11 cellular contexts compared by ENCODE assay signal in genomic region chr17:82301916-82302497, GRCh38. TPM values are rescaled to one million over a fixed set of nuclear protein-coding genes. Genes with fewer than 3 reads are reported as not detected.
A peak's percentile ranks its signal among the peaks of the same experiment; 100 is the strongest.
DNase-seq lines count a peak whose midpoint lies in the region; ATAC-seq, FAIRE-seq and TF ChIP-seq lines count a peak whose summit lies in the region.
"Had no signal": no experiment of that assay in that cellular context is flagged by ENCODE, and none has a peak within 500 bp of the region (broad histone marks: within the 10 kb centered on the region; RNA-seq: fewer than 3 reads in every experiment).

No MANE protein-coding gene starts in this region.

- H3K9me3 Mint-ChIP-seq in T-helper 1 cell treated with Interleukin-12 subunit alpha and Interleukin-12 subunit beta and Interleukin-4 antibody, amounts not matched to agents 30 μg/mL and 1 μg/mL, for 36 hours, result no peaks in the 10 kb centered on the region
- H3K9me3 Mint-ChIP-seq in activated naive CD8-positive, alpha-beta T cell (ENCODE audit: low read depth), result no peaks in the 10 kb centered on the region

- intact Hi-C loops in body of pancreas (cut with DNase I), result no loop called here

- no peaks in the 10 kb centered on the region for H3K36me3 Mint-ChIP-seq in T-helper 1 cell treated with Interleukin-12 subunit alpha and Interleukin-12 subunit beta and Interleukin-4 antibody, amounts not matched to agents 30 μg/mL and 1 μg/mL, for 36 hours (ENCODE audit: low read depth)
- H3K36me3 Mint-ChIP-seq in activated naive CD8-positive, alpha-beta T cell, result no peaks in the 10 kb centered on the region

- H3K4me3 ChIP-seq in body of pancreas, result no peak overlapping the region
- H3K4me3 ChIP-seq: pancreas had no signal

- H3K36me3 ChIP-seq in body of pancreas (replicated peaks in 1 of 2; ENCODE audit: insufficient read depth in 1 of 2, low read depth in 2 of 2), result no peaks in the 10 kb centered on the region
- H3K36me3 ChIP-seq: pancreas had no signal

- no peak for TF ChIP-seq CTCF in body of pancreas (IDR thresholded peaks at IDR 0.05)

- ATAC-seq in HG03521 (IDR thresholded peaks at IDR 0.05; ENCODE audit: unreplicated experiment), result no peak
- no peak for ATAC-seq in body of pancreas
- ATAC-seq: pancreas had no signal

- H3K27me3 ChIP-seq in body of pancreas, result no peaks in the 10 kb centered on the region
- H3K27me3 ChIP-seq: pancreas had no signal

- H3K4me3 Mint-ChIP-seq in T-helper 1 cell treated with Interleukin-12 subunit alpha and Interleukin-12 subunit beta and Interleukin-4 antibody, amounts not matched to agents 30 μg/mL and 1 μg/mL, for 36 hours, result peak overlapping the region; percentile 81
- peak overlapping the region; percentile 83 for H3K4me3 Mint-ChIP-seq in activated naive CD8-positive, alpha-beta T cell

- H3K4me1 ChIP-seq in body of pancreas, result peaks cover 27% of the 10 kb centered on the region

- peaks cover 63% of the 10 kb centered on the region for H3K4me1 Mint-ChIP-seq in T-helper 1 cell treated with Interleukin-12 subunit alpha and Interleukin-12 subunit beta and Interleukin-4 antibody, amounts not matched to agents 30 μg/mL and 1 μg/mL, for 36 hours (ENCODE audit: low read depth)
- H3K4me1 Mint-ChIP-seq in activated naive CD8-positive, alpha-beta T cell (ENCODE audit: low read depth), result peaks cover 82% of the 10 kb centered on the region

- peak; percentile 73 for DNase-seq in GM12891 (ENCODE audit: insufficient read length, low spot score)
- peak; percentile 77 for DNase-seq in stimulated activated CD4-positive, alpha-beta T cell treated with anti-CD3 and anti-CD28 coated beads, Interleukin-1b, Interleukin-23, amount 100 ng/mL, for 48 hours
- DNase-seq in DMS53 (lab: John Stamatoyannopoulos, UW), result no peak
- DNase-seq in NCI-H2196 (lab: John Stamatoyannopoulos, UW; ENCODE audit: unreplicated experiment), result no peak
- DNase-seq in body of pancreas, result no peak
- DNase-seq: Kasumi-1 had no signal

- no peak for FAIRE-seq in GM12891 (lab: Jason Lieb, UNC)
- FAIRE-seq: pancreas had no signal

- H3K27me3 Mint-ChIP-seq in T-helper 1 cell treated with Interleukin-12 subunit alpha and Interleukin-12 subunit beta and Interleukin-4 antibody, amounts not matched to agents 30 μg/mL and 1 μg/mL, for 36 hours (ENCODE audit: low read depth), result no peaks in the 10 kb centered on the region
- H3K27me3 Mint-ChIP-seq in activated naive CD8-positive, alpha-beta T cell, result no peaks in the 10 kb centered on the region

- 75 to 93% methylated on average over 10 to 19 of the region's 20 CpGs for WGBS in body of pancreas, 2 donors

- H3K27ac ChIP-seq in body of pancreas, result no peak overlapping the region
- H3K27ac ChIP-seq: pancreas had no signal

- TF ChIP-seq POLR2A in GM12891 (IDR thresholded peaks at IDR 0.05; ENCODE audit: low read depth, low read length) (no peak), body of pancreas (IDR thresholded peaks at IDR 0.05) (no peak)

- peak overlapping the region; percentile 89 for H3K27ac Mint-ChIP-seq in T-helper 1 cell treated with Interleukin-12 subunit alpha and Interleukin-12 subunit beta and Interleukin-4 antibody, amounts not matched to agents 30 μg/mL and 1 μg/mL, for 36 hours
- H3K27ac Mint-ChIP-seq in activated naive CD8-positive, alpha-beta T cell, result peak overlapping the region; percentile 85

- no peaks in the 10 kb centered on the region for H3K9me3 ChIP-seq in body of pancreas
- H3K9me3 ChIP-seq: pancreas had no signal

TF ChIP-seq in GM12891, 5 proteins besides CTCF, POLR2A, EP300 and RAD21:
- TF ChIP-seq POU2F2 (IDR thresholded peaks at IDR 0.05; ENCODE audit: low read depth, low read length), result no peak
- TF ChIP-seq SPI1 (IDR thresholded peaks at IDR 0.05; ENCODE audit: low read depth, low read length), result peak; percentile 73

RNA-seq across cellular contexts. Expression of gene CD7, which starts 15.4 kb away (rescaled TPM):
- 0.18 TPM for polyA plus RNA-seq in GM12891 (2012; ENCODE audit: low read depth, missing spikeins)
- total RNA-seq in body of pancreas, result not detected
- total RNA-seq: OCI-LY7 had no signal

RNA-seq across cellular contexts. Expression of gene CSNK1D, which starts 28.5 kb away (rescaled TPM):
- polyA plus RNA-seq in GM12891 (2012; ENCODE audit: low read depth, missing spikeins), result 60.6 TPM
- 100 to 1,000 TPM in 1 of 2 donors, 10 to 100 TPM in 1; 37.6 to 116 TPM for total RNA-seq in body of pancreas

RNA-seq across cellular contexts. Expression of gene SECTM1, which starts 31.6 kb away (rescaled TPM):
- polyA plus RNA-seq in GM12891 (2012; ENCODE audit: low read depth, missing spikeins), result 0.27 TPM
- total RNA-seq in body of pancreas, result 1 to 10 TPM; 5.4 to 6.3 TPM
- total RNA-seq: OCI-LY7 had no signal

RNA-seq across cellular contexts. Expression of gene TEX19, which starts 57.0 kb away (rescaled TPM):
- polyA plus RNA-seq in GM12891 (2012; ENCODE audit: low read depth, missing spikeins), result 0.10 TPM
- not detected for total RNA-seq in body of pancreas
- total RNA-seq: pancreas had no signal
- polyA plus RNA-seq: pancreas had no signal

Comparison
In these comparisons a context has a peak if more than half of its experiments do, and no peak if none do; other contexts are left out.
1. DNase-seq: peak in GM12891 (single experiment) and stimulated activated CD4-positive, alpha-beta T cell treated with anti-CD3 and anti-CD28 coated beads, Interleukin-1b, Interleukin-23, amount 100 ng/mL, for 48 hours (single experiment); none in DMS53 (single experiment), NCI-H2196 (single experiment) and body of pancreas (0 of 4).